Comparison of ENCODE assay signal across 1 cellular context in genomic region chr10:86289577-86289868, GRCh38.
TF ChIP-seq lines count a peak whose summit lies in the region.

No MANE protein-coding gene starts in this region.

TF ChIP-seq in HCT116, 20 proteins besides CTCF, POLR2A, EP300 and RAD21 (continued from another document):
- no peak for TF ChIP-seq REST (IDR thresholded peaks at IDR 0.05; ENCODE audit: low read depth)
- no peak for TF ChIP-seq MAX (IDR thresholded peaks at IDR 0.05)
TF ChIP-seq in HCT116: peak in this region for 0.
